In the genomic region with DNA sequence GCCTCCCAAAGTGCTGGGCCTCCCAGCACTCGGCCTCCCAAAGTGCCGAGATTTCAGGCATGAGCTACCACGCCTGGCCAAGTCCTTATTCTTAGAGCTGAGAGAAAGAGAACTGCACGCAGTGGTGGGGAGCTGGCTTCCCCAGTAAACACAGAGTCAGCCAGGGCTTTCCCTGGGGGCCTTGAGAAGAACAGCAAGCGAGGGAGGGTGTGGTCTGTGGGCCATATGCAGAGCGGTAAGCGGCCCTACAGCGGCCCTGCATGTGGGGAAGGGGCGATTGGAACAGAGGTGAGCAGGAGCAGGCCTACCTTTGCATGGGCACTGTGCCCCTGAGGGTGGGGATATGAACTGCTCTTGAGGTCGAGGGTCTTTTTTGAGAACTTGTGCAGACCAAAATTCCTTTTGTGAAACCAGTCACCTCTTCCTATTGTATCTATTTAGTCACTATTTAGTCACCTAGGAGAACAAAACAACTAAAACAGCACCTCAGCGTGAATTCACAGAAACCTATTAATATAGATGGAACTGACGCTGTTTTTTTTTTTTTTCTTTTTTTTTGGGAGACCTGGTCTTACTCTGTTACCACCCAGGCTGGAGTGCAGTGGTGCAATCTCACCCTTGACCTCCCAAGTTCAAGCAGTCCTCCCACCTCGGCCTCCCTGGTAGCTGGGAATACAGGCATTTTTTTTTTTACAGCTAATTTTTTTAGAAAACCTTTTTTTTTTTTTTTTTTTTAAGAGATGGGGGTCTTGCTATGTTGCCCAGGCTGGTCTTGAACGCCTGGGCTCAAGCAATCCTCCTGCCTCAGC, we compare ENCODE assay signal across 8 cellular contexts. TPM values are rescaled to one million over a fixed set of nuclear protein-coding genes. Genes with fewer than 3 reads are reported as not detected.
A peak's percentile ranks its signal among the peaks of the same experiment; 100 is the strongest.
DNase-seq lines count a peak whose midpoint lies in the region; ATAC-seq and TF ChIP-seq lines count a peak whose summit lies in the region.

No MANE protein-coding gene starts in this region.

- H3K36me3 ChIP-seq in brain microvascular endothelial cell (replicated peaks), result peaks cover 11% of the 10 kb centered on the region

- no peak for TF ChIP-seq CTCF in brain microvascular endothelial cell (IDR thresholded peaks at IDR 0.05; ENCODE audit: low read depth, low read length, missing control alignments)

- H3K27me3 ChIP-seq in brain microvascular endothelial cell (replicated peaks), result no peaks in the 10 kb centered on the region

- peak; percentile 69 for ATAC-seq in HG03520 (IDR thresholded peaks at IDR 0.05; ENCODE audit: unreplicated experiment)
- ATAC-seq in GM21526 (IDR thresholded peaks at IDR 0.05; ENCODE audit: low FRiP score, unreplicated experiment), result no peak

- peak; percentile 24 for DNase-seq in NCI-H2171 treated with DMSO at 0.1 percent for 48 hours (lab: John Stamatoyannopoulos, UW)
- no peak for DNase-seq in NCI-H2171 (lab: John Stamatoyannopoulos, UW)
- DNase-seq in brain microvascular endothelial cell, result peak; percentile 40
- peak; percentile 85 for DNase-seq in mesenteric fat pad (ENCODE audit: low spot score)
- no peak for DNase-seq in Ammon's horn (ENCODE audit: low spot score)
- no peak for DNase-seq in NCI-H748 treated with DMSO at 0.1 percent for 48 hours (lab: John Stamatoyannopoulos, UW)

- in situ Hi-C loops in brain microvascular endothelial cell (cut with HindIII; ENCODE audit: low pct_ligation_motif_present, low sequenced_read_pairs), result loop anchor here (10.0 kb wide), 1 partner anchor 46 kb away; the partner anchor contains the start of gene TSPAN14

- peak overlapping the region; percentile 56 for H3K27ac ChIP-seq in brain microvascular endothelial cell

- H3K4me3 ChIP-seq in brain microvascular endothelial cell (ENCODE audit: low read depth, low read length), result no peak overlapping the region

RNA-seq across cellular contexts. Expression of gene SH2D4B, which starts 36.9 kb away (rescaled TPM):
- 0.35 TPM for total RNA-seq in mesenteric fat pad

RNA-seq across cellular contexts. Expression of gene TSPAN14, which starts 46.7 kb away (rescaled TPM):
- total RNA-seq in mesenteric fat pad, result 177 TPM

Comparison
In these comparisons a context has a peak if more than half of its experiments do, and no peak if none do; other contexts are left out.
1. DNase-seq: peak in NCI-H2171 treated with DMSO at 0.1 percent for 48 hours (single experiment), brain microvascular endothelial cell (single experiment) and mesenteric fat pad (single experiment); none in NCI-H2171 (single experiment), Ammon's horn (single experiment) and NCI-H748 treated with DMSO at 0.1 percent for 48 hours (single experiment).